ENCODE assay signal across 8 cellular contexts in genomic region chr1:53811464-53811863, GRCh38. TPM values are rescaled to one million over a fixed set of nuclear protein-coding genes. Genes with fewer than 3 reads are reported as not detected.
DNase-seq lines count a peak whose midpoint lies in the region; ATAC-seq and TF ChIP-seq lines count a peak whose summit lies in the region.
"Not testable (repeated sequence)": the region's sequence is repeated elsewhere in the genome, so short reads cannot be mapped to it uniquely, and the experiment has no call there.

No MANE protein-coding gene starts in this region.

- H3K9me3 ChIP-seq in DOHH2 (ENCODE audit: control insufficient read depth, insufficient read depth, low read length); SK-N-SH: not testable (repeated sequence)

- H3K4me3 ChIP-seq in DOHH2 (ENCODE audit: low read length); HFF-Myc (replicated peaks; ENCODE audit: low read depth, low read length); SK-N-SH (ENCODE audit: low read depth in 2 of 2, low read length in 1 of 2); epithelial cell of esophagus (ENCODE audit: low read length): not testable (repeated sequence)

- H3K27me3 Mint-ChIP-seq in activated T-helper 1 cell treated with anti-CD3 and anti-CD28 coated beads, Interleukin-12 subunit alpha, Interleukin-12 subunit beta, Interleukin-2, Interleukin-4 antibody, amounts not matched to agents 30 ng/mL and 10 ng/mL and 1 ng/mL, durations not matched to agents 14 hours and 24 hours and 36 hours (ENCODE audit: insufficient read depth), result not testable (repeated sequence)

- H3K27me3 ChIP-seq in DOHH2 (ENCODE audit: control insufficient read depth, low read length); SK-N-SH (ENCODE audit: insufficient read depth): not testable (repeated sequence)

- TF ChIP-seq CTCF in DOHH2 (IDR thresholded peaks at IDR 0.05; ENCODE audit: low read depth, low read length, poor library complexity, severe bottlenecking) (peak; percentile 69), HFF-Myc (IDR thresholded peaks at IDR 0.05; ENCODE audit: low read depth, low read length, missing control alignments) (peak; percentile 37), SK-N-SH (IDR thresholded peaks at IDR 0.05) (peak; percentile 39), epithelial cell of esophagus (IDR thresholded peaks at IDR 0.05; ENCODE audit: insufficient read depth, low read depth, low read length, missing control alignments) (peak; percentile 31)

- peak overlapping the region; percentile 37 for H3K27ac Mint-ChIP-seq in activated T-helper 1 cell treated with anti-CD3 and anti-CD28 coated beads, Interleukin-12 subunit alpha, Interleukin-12 subunit beta, Interleukin-2, Interleukin-4 antibody, amounts not matched to agents 30 ng/mL and 10 ng/mL and 1 ng/mL, durations not matched to agents 14 hours and 24 hours and 36 hours

- POLR2A ChIA-PET in SK-N-SH (lab: Yijun Ruan, JAX), result not testable (repeated sequence)

- not testable (repeated sequence) for DNase-seq in HFF-Myc (ENCODE audit: extremely low read depth, low read depth); SK-N-SH; activated T-helper 1 cell treated with anti-CD3 and anti-CD28 coated beads, Interleukin-12 subunit alpha, Interleukin-12 subunit beta, Interleukin-2, Interleukin-4 antibody, amounts not matched to agents 30 ng/mL and 10 ng/mL and 1 ng/mL, durations not matched to agents 14 hours and 24 hours and 36 hours (ENCODE audit: low spot score); epithelial cell of esophagus (ENCODE audit: low read depth)
- DNase-seq in NCI-H460 (ENCODE audit: extremely low read depth, low read depth) (peak; percentile 26), left colon (peak in 1 of 2 donors; percentile 8)
- peak in 2 of 3 donors; percentile 1 to 2 for DNase-seq in stimulated activated CD4-positive, alpha-beta T cell treated with anti-CD3 and anti-CD28 coated beads, TNF-alpha, amount 100 ng/mL, for 48 hours (ENCODE audit: low read depth in 3 of 3)

- intact Hi-C loops in activated T-helper 1 cell treated with anti-CD3 and anti-CD28 coated beads, Interleukin-12 subunit alpha, Interleukin-12 subunit beta, Interleukin-2, Interleukin-4 antibody, amounts not matched to agents 30 ng/mL and 10 ng/mL and 1 ng/mL, durations not matched to agents 14 hours and 24 hours and 36 hours (cut with micrococcal nuclease); left colon (cut with DNase I, micrococcal nuclease): not testable (repeated sequence)

- not testable (repeated sequence) for H3K9ac ChIP-seq in SK-N-SH

- not testable (repeated sequence) for TF ChIP-seq EP300 in SK-N-SH (IDR thresholded peaks at IDR 0.05; ENCODE audit: borderline replicate concordance in 1 of 2, low read depth in 1 of 2, low read length in 1 of 2)

- ATAC-seq in left colon, result peak; percentile 36

- H3K4me3 Mint-ChIP-seq in activated T-helper 1 cell treated with anti-CD3 and anti-CD28 coated beads, Interleukin-12 subunit alpha, Interleukin-12 subunit beta, Interleukin-2, Interleukin-4 antibody, amounts not matched to agents 30 ng/mL and 10 ng/mL and 1 ng/mL, durations not matched to agents 14 hours and 24 hours and 36 hours, result not testable (repeated sequence)

- H3F3A ChIP-seq in DOHH2 (ENCODE audit: control insufficient read depth, insufficient read depth); SK-N-SH (replicated peaks; ENCODE audit: insufficient read depth): not testable (repeated sequence)

- H3K4me2 ChIP-seq in DOHH2 (ENCODE audit: low read length); SK-N-SH: not testable (repeated sequence)

- H3K36me3 ChIP-seq in DOHH2 (ENCODE audit: control insufficient read depth, low read length), result peaks cover 95% of the 10 kb centered on the region
- H3K36me3 ChIP-seq in SK-N-SH (replicated peaks in 1 of 2; ENCODE audit: control insufficient read depth in 1 of 2, insufficient read depth in 2 of 2, low read length in 1 of 2), result peaks cover 14 to 44% of the 10 kb centered on the region in 2 experiments

- not testable (repeated sequence) for H3K27ac ChIP-seq in DOHH2 (ENCODE audit: low read depth, low read length); SK-N-SH (ENCODE audit: low read depth in 2 of 2, low read length in 1 of 2)

- CTCF ChIA-PET in SK-N-SH (lab: Yijun Ruan, JAX), result interaction anchor here (0.8 to 1.4 kb wide), 4 partner anchors 9 to 15 kb away, joined by 3 to 5 read pairs (median 4); no protein-coding TSS in a partner anchor

- H3K36me3 Mint-ChIP-seq in activated T-helper 1 cell treated with anti-CD3 and anti-CD28 coated beads, Interleukin-12 subunit alpha, Interleukin-12 subunit beta, Interleukin-2, Interleukin-4 antibody, amounts not matched to agents 30 ng/mL and 10 ng/mL and 1 ng/mL, durations not matched to agents 14 hours and 24 hours and 36 hours (ENCODE audit: low read depth), result peaks cover 63% of the 10 kb centered on the region

- not testable (repeated sequence) for H4K20me1 ChIP-seq in DOHH2 (ENCODE audit: control insufficient read depth, insufficient read depth, low read depth, low read length); SK-N-SH (ENCODE audit: insufficient read depth)

- not testable (repeated sequence) for TF ChIP-seq RAD21 in SK-N-SH (IDR thresholded peaks at IDR 0.05; ENCODE audit: low read length)

- not testable (repeated sequence) for H3K9me2 ChIP-seq in DOHH2 (replicated peaks; ENCODE audit: control insufficient read depth, low read length); SK-N-SH

- not testable (repeated sequence) for H3K9me3 Mint-ChIP-seq in activated T-helper 1 cell treated with anti-CD3 and anti-CD28 coated beads, Interleukin-12 subunit alpha, Interleukin-12 subunit beta, Interleukin-2, Interleukin-4 antibody, amounts not matched to agents 30 ng/mL and 10 ng/mL and 1 ng/mL, durations not matched to agents 14 hours and 24 hours and 36 hours

- H3K4me1 ChIP-seq in DOHH2 (ENCODE audit: control insufficient read depth, low read length); SK-N-SH (ENCODE audit: control insufficient read depth in 1 of 2, insufficient read depth in 2 of 2, low read depth in 1 of 2, low read length in 1 of 2): not testable (repeated sequence)

- H3K79me2 ChIP-seq in DOHH2 (ENCODE audit: control insufficient read depth, low read length) (peaks cover 74% of the 10 kb centered on the region), SK-N-SH (ENCODE audit: insufficient read depth) (peaks cover 20% of the 10 kb centered on the region; the same call in 1 of the 2 replicates)

- 97% methylated on average over 3 of the region's 3 CpGs for WGBS in SK-N-SH (ENCODE audit: low lambda C conversion rate)

- not testable (repeated sequence) for H2AFZ ChIP-seq in SK-N-SH (ENCODE audit: low read depth)

- H3K4me1 Mint-ChIP-seq in activated T-helper 1 cell treated with anti-CD3 and anti-CD28 coated beads, Interleukin-12 subunit alpha, Interleukin-12 subunit beta, Interleukin-2, Interleukin-4 antibody, amounts not matched to agents 30 ng/mL and 10 ng/mL and 1 ng/mL, durations not matched to agents 14 hours and 24 hours and 36 hours (ENCODE audit: low read depth), result peaks cover 30% of the 10 kb centered on the region

RNA-seq across cellular contexts. Expression of gene NDC1, which starts 26.6 kb away (rescaled TPM):
- 47.9 and 51.0 TPM in 2 replicates for total RNA-seq in NCI-H460 (2014; rRNA removed; shearing (Covaris generic))
- polyA plus RNA-seq in NCI-H460 (2014; cell fraction: nucleus; rRNA removed), result 38.0 and 56.6 TPM in 2 replicates
- polyA plus RNA-seq in SK-N-SH (2012; rRNA removed), result 11.5 and 14.6 TPM in 2 replicates
- polyA plus RNA-seq in SK-N-SH (2012; cell fraction: cytosol; rRNA removed), result 15.3 and 16.1 TPM in 2 replicates
- 2.8 and 8.0 TPM in 2 replicates for polyA plus RNA-seq in SK-N-SH (2012; cell fraction: nucleus; rRNA removed)
- 33.2 and 38.2 TPM in 2 replicates for total RNA-seq in activated T-helper 1 cell treated with anti-CD3 and anti-CD28 coated beads, Interleukin-12 subunit alpha, Interleukin-12 subunit beta, Interleukin-2, Interleukin-4 antibody, amounts not matched to agents 30 ng/mL and 10 ng/mL and 1 ng/mL, durations not matched to agents 14 hours and 24 hours and 36 hours
- 10 to 100 TPM; 10.3 to 16.8 TPM for total RNA-seq in left colon
